19 cellular contexts compared by ENCODE assay signal in genomic region chr13:54687173-54687572, GRCh38.
DNase-seq lines count a peak whose midpoint lies in the region; ATAC-seq and TF ChIP-seq lines count a peak whose summit lies in the region.
"Had no signal": no experiment of that assay in that cellular context is flagged by ENCODE, and none has a peak within 500 bp of the region (broad histone marks: within the 10 kb centered on the region; RNA-seq: fewer than 3 reads in every experiment).

No MANE protein-coding gene starts in this region.

- no peaks in the 10 kb centered on the region for H3K9me3 Mint-ChIP-seq in MCF 10A (ENCODE audit: unreplicated experiment)

- no TSS peak for BruUV-seq in MCF 10A (replicated peaks; lab: Mats Ljungman, UMichigan)

- POLR2A ChIA-PET in MCF 10A (lab: Yijun Ruan, JAX), result no interaction called here

- no peaks in the 10 kb centered on the region for H3K36me3 ChIP-seq in breast epithelium
- no peaks in the 10 kb centered on the region for H3K36me3 ChIP-seq in esophagus muscularis mucosa
- H3K36me3 ChIP-seq: BE2C had no signal

- no peaks in the 10 kb centered on the region for H3K9me3 ChIP-seq in breast epithelium
- H3K9me3 ChIP-seq in esophagus muscularis mucosa, result no peaks in the 10 kb centered on the region
- H3K9me3 ChIP-seq: BE2C had no signal

- H3K27me3 Mint-ChIP-seq in MCF 10A (ENCODE audit: insufficient read depth, unreplicated experiment), result no peaks in the 10 kb centered on the region
- H3K27me3 Mint-ChIP-seq: CD4-positive, CD25-positive, alpha-beta regulatory T cell; CD8-positive, alpha-beta memory T cell had no signal

- no peak for TF ChIP-seq POLR2A in breast epithelium (IDR thresholded peaks at IDR 0.05)
- TF ChIP-seq POLR2A in esophagus muscularis mucosa (IDR thresholded peaks at IDR 0.05; ENCODE audit: low read depth), result no peak

- no peaks in the 10 kb centered on the region for H3K36me3 Mint-ChIP-seq in MCF 10A (ENCODE audit: insufficient read depth, unreplicated experiment)
- H3K36me3 Mint-ChIP-seq: CD4-positive, CD25-positive, alpha-beta regulatory T cell; CD8-positive, alpha-beta memory T cell had no signal

- no peak for TF ChIP-seq EP300 in esophagus muscularis mucosa (IDR thresholded peaks at IDR 0.05)

- H3K27ac ChIP-seq in breast epithelium (no peak overlapping the region), esophagus muscularis mucosa (replicated peaks in 1 of 4) (no peak overlapping the region)

- DNase-seq in MCF 10A (ENCODE audit: unreplicated experiment) (peak; percentile 47), breast epithelium (ENCODE audit: low spot score in 2 of 2) (no peak), NCI-H460 (ENCODE audit: extremely low read depth, low read depth) (peak; percentile 3), esophagus muscularis mucosa (ENCODE audit: extremely low spot score) (peak; percentile 17), LoVo (ENCODE audit: low spot score) (no peak)
- DNase-seq: ACHN; BE2C; C1 segment of cervical spinal cord; CD4-positive, CD25-positive, alpha-beta regulatory T cell; CD8-positive, alpha-beta memory T cell; COR-L47; DMS 273 treated with DMSO at 0.1 percent for 48 hours; DMS79; GDM1; GOT3; H7; HFFc6 had no signal

- peak overlapping the region; percentile 59 for H3K27ac Mint-ChIP-seq in MCF 10A (ENCODE audit: low read depth, unreplicated experiment)
- H3K27ac Mint-ChIP-seq: CD4-positive, CD25-positive, alpha-beta regulatory T cell; CD8-positive, alpha-beta memory T cell; HFFc6 had no signal

- H3K4me1 Mint-ChIP-seq in MCF 10A (ENCODE audit: insufficient read depth, unreplicated experiment), result no peaks in the 10 kb centered on the region
- H3K4me1 Mint-ChIP-seq: CD4-positive, CD25-positive, alpha-beta regulatory T cell; CD8-positive, alpha-beta memory T cell had no signal

- ATAC-seq in GM21528 (IDR thresholded peaks at IDR 0.05; ENCODE audit: low FRiP score, unreplicated experiment), result no peak
- ATAC-seq: HCT116 had no signal

- H3K27me3 ChIP-seq in breast epithelium (no peaks in the 10 kb centered on the region), esophagus muscularis mucosa (no peaks in the 10 kb centered on the region)
- H3K27me3 ChIP-seq: BE2C had no signal

- H3K4me3 ChIP-seq in breast epithelium (no peak overlapping the region), esophagus muscularis mucosa (no peak overlapping the region)

- H3K4me1 ChIP-seq in breast epithelium, result no peaks in the 10 kb centered on the region
- no peaks in the 10 kb centered on the region for H3K4me1 ChIP-seq in esophagus muscularis mucosa
- H3K4me1 ChIP-seq: BE2C had no signal

- intact Hi-C loops in MCF 10A (cut with micrococcal nuclease) (no loop called here), breast epithelium (cut with DNase I; ENCODE audit: low total_unique reads) (no loop called here), esophagus muscularis mucosa (cut with DNase I) (no loop called here)

- TF ChIP-seq CTCF in MCF 10A (IDR thresholded peaks at IDR 0.05; ENCODE audit: unreplicated experiment) (no peak), breast epithelium (IDR thresholded peaks at IDR 0.05) (no peak), esophagus muscularis mucosa (IDR thresholded peaks at IDR 0.05) (no peak)

- no peak overlapping the region for H3K4me3 Mint-ChIP-seq in MCF 10A (ENCODE audit: unreplicated experiment)
- H3K4me3 Mint-ChIP-seq: CD4-positive, CD25-positive, alpha-beta regulatory T cell; CD8-positive, alpha-beta memory T cell; HFFc6 had no signal

- CTCF ChIA-PET in MCF 10A (lab: Yijun Ruan, JAX), result interaction anchor here (0.5 kb wide), 1 partner anchor 32 kb away, joined by 3 read pairs; no protein-coding TSS in a partner anchor

- 71% methylated on average over 1 of the region's 1 CpG for WGBS in esophagus muscularis mucosa

Comparison
In these comparisons a context has a peak if more than half of its experiments do, and no peak if none do; other contexts are left out.
1. DNase-seq: peak in MCF 10A (single experiment), NCI-H460 (single experiment) and esophagus muscularis mucosa (single experiment); none in breast epithelium (0 of 2) and LoVo (single experiment).